In genomic region chr16:58198022-58198683, GRCh38 we compare ENCODE assay signal across 8 cellular contexts. TPM values are rescaled to one million over a fixed set of nuclear protein-coding genes. Genes with fewer than 3 reads are reported as not detected.
DNase-seq lines count a peak whose midpoint lies in the region; ATAC-seq, FAIRE-seq and TF ChIP-seq lines count a peak whose summit lies in the region.

TSS of gene CSNK2A2 (minus strand) at chr16:58198106. CDS start at chr16:58197736, 370 bp downstream.

- POLR2A ChIA-PET in HepG2 (lab: Yijun Ruan, JAX) = no interaction called here

- TF ChIP-seq POLR2A in HepG2 (IDR thresholded peaks at IDR 0.05; ENCODE audit: insufficient read depth in 1 of 2, low read depth in 2 of 2, low read length in 2 of 2) = peak; percentile 19 to 40; a peak in 1 of 4 replicates

- TF ChIP-seq RAD21 in HepG2 (CRISPR knock-in tag; IDR thresholded peaks at IDR 0.05) = peak; percentile 67

- H3K79me2 ChIP-seq in ACC112 (ENCODE audit: control insufficient read depth, insufficient read depth, low read length, unreplicated experiment) (peaks cover 37% of the 10 kb centered on the region), HepG2 (ENCODE audit: insufficient read depth, low read length) (peaks cover 34% of the 10 kb centered on the region)

- no peak for TF ChIP-seq EP300 in HepG2 (IDR thresholded peaks at IDR 0.05; ENCODE audit: low read depth in 2 of 2, low read length in 2 of 2)
- TF ChIP-seq EP300 in HepG2 (CRISPR knock-in tag; IDR thresholded peaks at IDR 0.05; ENCODE audit: borderline replicate concordance) = no peak

- DNase-seq in NCI-H446 treated with DMSO at 0.1 percent for 48 hours (lab: John Stamatoyannopoulos, UW) (peak; percentile 4), HepG2 (ENCODE audit: low spot score) (peak; percentile 56)
- peak; percentile 47 to 55 for DNase-seq in activated CD4-positive, alpha-beta T cell treated with anti-CD3 and anti-CD28 coated beads, Interleukin-2, amount 50 U/mL, for 24 hours (ENCODE audit: low read depth in 1 of 2, low spot score in 1 of 2)
- DNase-seq in stimulated activated CD4-positive, alpha-beta T cell treated with anti-CD3 and anti-CD28 coated beads, Interleukin-4, amount 100 ng/mL, for 1 hour = peak; percentile 79

- peak within 1 kb of the TSS; percentile 83 for H3K9ac ChIP-seq in HepG2 (ENCODE audit: insufficient read depth, low read depth, low read length)

- H3K4me3 ChIP-seq in ACC112 (ENCODE audit: low read depth, low read length) (peak within 1 kb of the TSS; percentile 83), HepG2 (replicated peaks in 1 of 3; ENCODE audit: insufficient read depth in 1 of 3, low read depth in 2 of 3, low read length in 3 of 3) (peak within 1 kb of the TSS; percentile 64 to 92 (median 91))

- FAIRE-seq in HepG2 (lab: Jason Lieb, UNC) = no peak

- peak; percentile 64 for ATAC-seq in GM18520 (IDR thresholded peaks at IDR 0.05; ENCODE audit: unreplicated experiment)
- peak; percentile 87 for ATAC-seq in HG03095 (IDR thresholded peaks at IDR 0.05; ENCODE audit: unreplicated experiment)
- peak; percentile 93 for ATAC-seq in HepG2

- TF ChIP-seq CTCF in HepG2 (CRISPR knock-in tag; IDR thresholded peaks at IDR 0.05) = peak; percentile 52

- peaks cover 28% of the 10 kb centered on the region for H3K27me3 Mint-ChIP-seq in dendritic cell treated with granulocyte-macrophage colony-stimulating factor and Interleukin-4, amounts not matched to agents 40 ng/mL and 50 ng/mL, for 4 days

- H3K36me3 ChIP-seq in ACC112 (ENCODE audit: insufficient read depth, low read length) (no peaks in the 10 kb centered on the region), HepG2 (replicated peaks in 1 of 2; ENCODE audit: control insufficient read depth in 1 of 2, insufficient read depth in 2 of 2, low read length in 2 of 2) (peaks cover 2 to 30% of the 10 kb centered on the region in 2 experiments)

- H4K20me1 ChIP-seq in HepG2 (ENCODE audit: insufficient read depth, low read length) = no peaks in the 10 kb centered on the region

- BruUV-seq in HepG2 (replicated peaks; lab: Mats Ljungman, UMichigan) = no TSS peak

- H2AFZ ChIP-seq in ACC112 (ENCODE audit: low read length, unreplicated experiment) (peak within 1 kb of the TSS; percentile 50), HepG2 (ENCODE audit: low read length) (peak within 1 kb of the TSS; percentile 77)

- peak within 1 kb of the TSS; percentile 84 for H3K27ac Mint-ChIP-seq in dendritic cell treated with granulocyte-macrophage colony-stimulating factor and Interleukin-4, amounts not matched to agents 40 ng/mL and 50 ng/mL, for 4 days

- no peak within 1 kb of the TSS for H3K27ac ChIP-seq in ACC112 (ENCODE audit: low read depth, low read length)
- H3K27ac ChIP-seq in HepG2 (ENCODE audit: extremely low read length, insufficient read depth, low read length) = peak within 1 kb of the TSS; percentile 14

- no peaks in the 10 kb centered on the region for H3K9me3 ChIP-seq in HepG2 (ENCODE audit: low read length)

- no peaks in the 10 kb centered on the region for H3K9me3 Mint-ChIP-seq in dendritic cell treated with granulocyte-macrophage colony-stimulating factor and Interleukin-4, amounts not matched to agents 40 ng/mL and 50 ng/mL, for 4 days

- peaks cover 17% of the 10 kb centered on the region for H3K4me1 ChIP-seq in ACC112 (ENCODE audit: control insufficient read depth, insufficient read depth, low read length, unreplicated experiment)
- H3K4me1 ChIP-seq in HepG2 (ENCODE audit: insufficient read depth, low read length) = peaks cover 22% of the 10 kb centered on the region

- H3K27me3 ChIP-seq in ACC112 (ENCODE audit: insufficient read depth, low read length) (peaks cover 28% of the 10 kb centered on the region), HepG2 (ENCODE audit: control insufficient read depth in 1 of 2, insufficient read depth in 2 of 2, low read length in 2 of 2) (peaks cover 2 to 22% of the 10 kb centered on the region in 2 experiments; a peak in 2 of 5 replicates)

- H3K36me3 Mint-ChIP-seq in dendritic cell treated with granulocyte-macrophage colony-stimulating factor and Interleukin-4, amounts not matched to agents 40 ng/mL and 50 ng/mL, for 4 days (ENCODE audit: low read depth) = peaks cover 42% of the 10 kb centered on the region

- peak within 1 kb of the TSS; percentile 86 for H3K4me3 Mint-ChIP-seq in dendritic cell treated with granulocyte-macrophage colony-stimulating factor and Interleukin-4, amounts not matched to agents 40 ng/mL and 50 ng/mL, for 4 days

- H3K4me2 ChIP-seq in HepG2 (ENCODE audit: low read depth, low read length) = peak within 1 kb of the TSS; percentile 98

- CTCF ChIA-PET in HepG2 (lab: Yijun Ruan, JAX; ENCODE audit: low intra/inter-chr PET ratio, low total read pairs) = no interaction called here

- intact Hi-C loops in dendritic cell treated with granulocyte-macrophage colony-stimulating factor and Interleukin-4, amounts not matched to agents 40 ng/mL and 50 ng/mL, for 4 days (cut with micrococcal nuclease) = loop anchor here (5.0 kb wide), 1 partner anchor 171 kb away; the partner anchor contains the start of gene MMP15
- intact Hi-C loops in HepG2 (cut with micrococcal nuclease; ENCODE audit: unreplicated experiment) = loop anchor here (10.0 kb wide), 1 partner anchor 173 kb away; the partner anchor contains the start of gene MMP15

- peaks cover 29% of the 10 kb centered on the region for H3K4me1 Mint-ChIP-seq in dendritic cell treated with granulocyte-macrophage colony-stimulating factor and Interleukin-4, amounts not matched to agents 40 ng/mL and 50 ng/mL, for 4 days (ENCODE audit: low read depth)

- in situ Hi-C loops in HepG2 (cut with HindIII; ENCODE audit: extremely low pct_ligation_motif_present, low pct_unique_long_range_greater_than_20kb) = no loop called here

- WGBS in HepG2 (ENCODE audit: low lambda C conversion rate) = under 1% methylated on average over 13 of the region's 52 CpGs

TF ChIP-seq in HepG2, 621 proteins besides CTCF, POLR2A, EP300 and RAD21 (continues in another document):
- no peak for TF ChIP-seq TRIM24 (CRISPR knock-in tag; IDR thresholded peaks at IDR 0.05)
- TF ChIP-seq CREM (IDR thresholded peaks at IDR 0.05) = no peak
- no peak for TF ChIP-seq CREM (CRISPR knock-in tag; IDR thresholded peaks at IDR 0.05)
- peak; percentile 55; the same call in 1 of the 2 replicates for TF ChIP-seq TAF1 (CRISPR knock-in tag; IDR thresholded peaks at IDR 0.05)
- TF ChIP-seq ZNF224 (CRISPR knock-in tag; IDR thresholded peaks at IDR 0.05) = no peak
- no peak for TF ChIP-seq ZNF615 (CRISPR knock-in tag; IDR thresholded peaks at IDR 0.05; ENCODE audit: borderline replicate concordance)
- no peak for TF ChIP-seq ZNF784 (CRISPR knock-in tag; IDR thresholded peaks at IDR 0.05; ENCODE audit: borderline replicate concordance)
- peak; percentile 46; the same call in 1 of the 2 replicates for TF ChIP-seq YEATS4 (CRISPR knock-in tag; IDR thresholded peaks at IDR 0.05; ENCODE audit: borderline replicate concordance)
- peak; percentile 29; the same call in 1 of the 2 replicates for TF ChIP-seq ISL2 (CRISPR knock-in tag; IDR thresholded peaks at IDR 0.05)
- peak; percentile 67 for TF ChIP-seq PHF20 (CRISPR knock-in tag; IDR thresholded peaks at IDR 0.05)
- TF ChIP-seq TCF7L2 (IDR thresholded peaks at IDR 0.05; ENCODE audit: low read depth, low read length) = no peak
- TF ChIP-seq THAP11 (CRISPR knock-in tag; IDR thresholded peaks at IDR 0.05) = peak; percentile 74
- TF ChIP-seq KMT2B (CRISPR knock-in tag; IDR thresholded peaks at IDR 0.05) = peak; percentile 38; the same call in 1 of the 2 replicates
- TF ChIP-seq SIX4 (CRISPR knock-in tag; IDR thresholded peaks at IDR 0.05) = no peak
- 0 out of 2 replicates have a peak, but pooled peaks have one; percentile 51 for TF ChIP-seq HOXD1 (CRISPR knock-in tag; IDR thresholded peaks at IDR 0.05)
- peak; percentile 85 for TF ChIP-seq GABPB1 (CRISPR knock-in tag; IDR thresholded peaks at IDR 0.05)
- 0 out of 2 replicates have a peak, but pooled peaks have one; percentile 58 for TF ChIP-seq ZNF740 (CRISPR knock-in tag; IDR thresholded peaks at IDR 0.05)
- peak; percentile 78 for TF ChIP-seq YY1 (IDR thresholded peaks at IDR 0.05; ENCODE audit: insufficient read depth, insufficient replicate concordance, low read depth, low read length)

RNA-seq across cellular contexts. Expression of gene CSNK2A2, which starts in this region (rescaled TPM):
- 46.4 and 75.8 TPM in 2 replicates for total RNA-seq in HepG2 (2016; rRNA removed; fragmentation: Illumina TruSeq; extraction: Trizol)
- 7.9 and 10.0 TPM in 2 replicates for total RNA-seq in HepG2 (2016; cell fraction: cytosol; rRNA removed; fragmentation: Illumina TruSeq; extraction: Trizol; ENCODE audit: low read depth)
- 45.9 and 69.7 TPM in 2 replicates for total RNA-seq in HepG2 (2016; cell fraction: insoluble cytoplasmic fraction; rRNA removed; fragmentation: Illumina TruSeq; extraction: Trizol)
- total RNA-seq in HepG2 (2016; cell fraction: membrane; rRNA removed; fragmentation: Illumina TruSeq; extraction: Trizol) = 48.2 and 51.0 TPM in 2 replicates
- total RNA-seq in HepG2 (2016; cell fraction: nucleus; rRNA removed; fragmentation: Illumina TruSeq; extraction: Trizol) = 55.1 and 62.2 TPM in 2 replicates
- 48.0 and 56.9 TPM in 2 replicates for polyA plus RNA-seq in HepG2 (2011; rRNA removed)
- polyA plus RNA-seq in HepG2 (2011; cell fraction: cytosol; rRNA removed) = 41.5 and 54.0 TPM in 2 replicates
- polyA plus RNA-seq in HepG2 (2011; cell fraction: nucleus; rRNA removed) = 27.7 and 32.7 TPM in 2 replicates
- polyA plus RNA-seq in HepG2 (2012) = 83.1 and 84.5 TPM in 2 replicates
- polyA plus RNA-seq in HepG2 (2016; cell fraction: cytosol; fragmentation: Illumina TruSeq; extraction: Trizol; ENCODE audit: low read depth) = 16.6 and 17.4 TPM in 2 replicates
- 76.7 and 84.0 TPM in 2 replicates for polyA plus RNA-seq in HepG2 (2016; cell fraction: insoluble cytoplasmic fraction; fragmentation: Illumina TruSeq; extraction: Trizol; ENCODE audit: low read depth)
- 43.1 and 47.3 TPM in 2 replicates for polyA plus RNA-seq in HepG2 (2016; cell fraction: membrane; fragmentation: Illumina TruSeq; extraction: Trizol; ENCODE audit: low read depth)
- polyA plus RNA-seq in HepG2 (2016; cell fraction: nucleus; fragmentation: Illumina TruSeq; extraction: Trizol; ENCODE audit: insufficient read depth, low read depth) = 77.0 and 77.7 TPM in 2 replicates
- polyA minus RNA-seq in HepG2 (2011; rRNA and poly(A)+ RNA removed; ENCODE audit: low replicate concordance) = 80.3 and 103 TPM in 2 replicates
- 85.8 and 89.6 TPM in 2 replicates for polyA minus RNA-seq in HepG2 (2011; cell fraction: cytosol; rRNA and poly(A)+ RNA removed)
- 57.7 and 65.4 TPM in 2 replicates for polyA minus RNA-seq in HepG2 (2011; cell fraction: nucleus; rRNA and poly(A)+ RNA removed)

Comparison
In these comparisons a context has a peak if more than half of its experiments do, and no peak if none do; other contexts are left out.
1. DNase-seq: peak in every context shown above with its lines; median percentile 79 in stimulated activated CD4-positive, alpha-beta T cell treated with anti-CD3 and anti-CD28 coated beads, Interleukin-4, amount 100 ng/mL, for 1 hour; 56 in HepG2; 51 in activated CD4-positive, alpha-beta T cell treated with anti-CD3 and anti-CD28 coated beads, Interleukin-2, amount 50 U/mL, for 24 hours; 4 in NCI-H446 treated with DMSO at 0.1 percent for 48 hours.